Comparison of ENCODE assay signal across 23 cellular contexts in the genomic region with DNA sequence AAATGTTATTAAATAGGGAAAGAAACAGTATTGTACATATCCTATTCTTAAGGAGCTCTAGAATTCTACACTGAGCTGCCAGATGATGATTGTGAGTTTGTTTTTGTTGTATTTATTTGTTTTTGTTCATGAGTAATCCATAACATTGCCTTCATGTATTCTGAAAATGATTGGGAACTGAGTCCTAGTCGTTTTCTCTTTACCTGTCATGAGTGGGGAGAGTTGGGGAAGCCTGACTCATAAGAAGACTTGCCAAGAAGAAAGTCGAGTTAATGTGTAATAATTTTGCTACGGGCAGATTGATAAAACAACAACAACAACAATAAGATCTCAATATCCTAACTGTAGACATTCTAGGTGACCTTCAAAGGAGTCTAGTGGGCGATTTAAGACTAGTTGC.
DNase-seq lines count a peak whose midpoint lies in the region; ATAC-seq, FAIRE-seq and TF ChIP-seq lines count a peak whose summit lies in the region.
"Had no signal": no experiment of that assay in that cellular context is flagged by ENCODE, and none has a peak within 500 bp of the region (broad histone marks: within the 10 kb centered on the region; RNA-seq: fewer than 3 reads in every experiment).

No MANE protein-coding gene starts in this region.

- H3K4me2 ChIP-seq in neural progenitor cell: no peak overlapping the region

- peak; percentile 86 for FAIRE-seq in GM18507 (lab: Jason Lieb, UNC)
- FAIRE-seq: K562, kidney, small intestine had no signal

- 88 to 100% methylated on average over 1 to 2 of the region's 4 CpGs for WGBS in endodermal cell (ENCODE audit: insufficient coverage in 1 of 2, insufficient read length in 1 of 2), 2 experiments

- H3K36me3 ChIP-seq in CD4-positive, alpha-beta memory T cell (ENCODE audit: insufficient read depth, low read length): no peaks in the 10 kb centered on the region
- H3K36me3 ChIP-seq in Panc1 (ENCODE audit: control insufficient read depth, insufficient read depth, low read length) (no peaks in the 10 kb centered on the region), endodermal cell (ENCODE audit: control insufficient read depth, insufficient read depth, low read length) (no peaks in the 10 kb centered on the region), neural progenitor cell (no peaks in the 10 kb centered on the region)

- ATAC-seq in Panc1: peak; percentile 69
- ATAC-seq: body of pancreas; K562; stimulated activated naive B cell treated with anti-CD40 and anti-IgM and Interleukin-4, amounts not matched to agents 10 μg/mL and 1 μg/mL and 100 μg/mL, for 72 hours had no signal

- peaks cover 34 to 52% (median 38%) of the 10 kb centered on the region in 4 donors for H3K4me1 Mint-ChIP-seq in CD4-positive, alpha-beta memory T cell
- peaks cover 9% of the 10 kb centered on the region for H3K4me1 Mint-ChIP-seq in endodermal cell
- peaks cover 9% of the 10 kb centered on the region for H3K4me1 Mint-ChIP-seq in neural progenitor cell
- H3K4me1 Mint-ChIP-seq: H9; stimulated activated naive B cell treated with anti-CD40 and anti-IgM and Interleukin-4, amounts not matched to agents 10 μg/mL and 1 μg/mL and 100 μg/mL, for 72 hours had no signal

- H4K20me1 ChIP-seq in neural progenitor cell (ENCODE audit: low read depth): no peaks in the 10 kb centered on the region

- POLR2A ChIA-PET in CD4-positive, alpha-beta memory T cell (lab: Charles Lee; ENCODE audit: partially characterized antibody): interaction anchor here (1.0 to 1.3 kb wide), 2 partner anchors 10 to 32 kb away, joined by 3 to 4 read pairs; no protein-coding TSS in a partner anchor
- POLR2A ChIA-PET in Panc1 (lab: Charles Lee): no interaction called here

- no peaks in the 10 kb centered on the region for H3F3A ChIP-seq in neural progenitor cell (ENCODE audit: low read depth)

- no peaks in the 10 kb centered on the region for H3K27me3 Mint-ChIP-seq in CD4-positive, alpha-beta memory T cell
- no peaks in the 10 kb centered on the region for H3K27me3 Mint-ChIP-seq in endodermal cell (ENCODE audit: insufficient read depth)
- H3K27me3 Mint-ChIP-seq in neural progenitor cell (ENCODE audit: insufficient read depth, low read depth): peaks cover 2% of the 10 kb centered on the region
- H3K27me3 Mint-ChIP-seq: activated naive CD8-positive, alpha-beta T cell treated with anti-CD3 and anti-CD28 coated beads, Interleukin-2, amount 10 ng/mL, durations not matched to agents 7 days and 5 days; stimulated activated naive B cell treated with anti-CD40 and anti-IgM and Interleukin-4, amounts not matched to agents 10 μg/mL and 1 μg/mL and 100 μg/mL, for 72 hours had no signal

- in situ Hi-C loops in Panc1 (cut with HindIII; ENCODE audit: low pct_unique_long_range_greater_than_20kb, low sequenced_read_pairs): no loop called here

- no peaks in the 10 kb centered on the region for H3K27me3 ChIP-seq in CD4-positive, alpha-beta memory T cell (ENCODE audit: insufficient read depth, low read length)
- no peaks in the 10 kb centered on the region for H3K27me3 ChIP-seq in Panc1 (ENCODE audit: control insufficient read depth, insufficient read depth, low read length)
- no peaks in the 10 kb centered on the region for H3K27me3 ChIP-seq in endodermal cell (ENCODE audit: control insufficient read depth, insufficient read depth, low read length, poor library complexity, severe bottlenecking)
- no peaks in the 10 kb centered on the region for H3K27me3 ChIP-seq in neural progenitor cell
- H3K27me3 ChIP-seq: body of pancreas had no signal

- no peak for TF ChIP-seq CTCF in Panc1 (IDR thresholded peaks at IDR 0.05)
- TF ChIP-seq CTCF in fibroblast of villous mesenchyme (IDR thresholded peaks at IDR 0.05; ENCODE audit: insufficient read depth, low read depth, low read length): no peak
- TF ChIP-seq CTCF in endodermal cell (conservative IDR thresholded peaks at IDR 0.05): no peak
- no peak for TF ChIP-seq CTCF in neural progenitor cell (IDR thresholded peaks at IDR 0.05)

- no peak overlapping the region for H2AFZ ChIP-seq in neural progenitor cell (replicated peaks)

- peak overlapping the region in 6 of 7 donors; percentile 12 to 83 (median 55) for H3K27ac Mint-ChIP-seq in CD4-positive, alpha-beta memory T cell
- H3K27ac Mint-ChIP-seq in endodermal cell (no peak overlapping the region), neural progenitor cell (no peak overlapping the region)
- H3K27ac Mint-ChIP-seq: activated naive CD8-positive, alpha-beta T cell treated with anti-CD3 and anti-CD28 coated beads, Interleukin-2, amount 10 ng/mL, durations not matched to agents 7 days and 5 days; H9; stimulated activated naive B cell treated with anti-CD40 and anti-IgM and Interleukin-4, amounts not matched to agents 10 μg/mL and 1 μg/mL and 100 μg/mL, for 72 hours had no signal

- H3K9ac ChIP-seq in endodermal cell (ENCODE audit: extremely low read depth, low read length, poor library complexity, severe bottlenecking) (no peak overlapping the region), neural progenitor cell (no peak overlapping the region)

- H3K9me3 ChIP-seq in CD4-positive, alpha-beta memory T cell (ENCODE audit: control insufficient read depth in 1 of 2, low read length in 2 of 2): no peaks in the 10 kb centered on the region
- H3K9me3 ChIP-seq in Panc1 (ENCODE audit: control insufficient read depth, insufficient read depth, low read depth, low read length) (no peaks in the 10 kb centered on the region), endodermal cell (ENCODE audit: control insufficient read depth, low read length) (peaks cover 5% of the 10 kb centered on the region), neural progenitor cell (ENCODE audit: low read depth) (no peaks in the 10 kb centered on the region)
- H3K9me3 ChIP-seq: body of pancreas had no signal

- no peak overlapping the region for H3K27ac ChIP-seq in CD4-positive, alpha-beta memory T cell (ENCODE audit: low read depth, low read length)
- peak overlapping the region; percentile 15; the same call in 1 of the 2 replicates for H3K27ac ChIP-seq in Panc1 (ENCODE audit: low read length)
- H3K27ac ChIP-seq in endodermal cell (ENCODE audit: low read depth, low read length): no peak overlapping the region
- H3K27ac ChIP-seq in neural progenitor cell: no peak overlapping the region
- H3K27ac ChIP-seq: body of pancreas, VCaP had no signal

- intact Hi-C loops in CD4-positive, alpha-beta memory T cell (cut with micrococcal nuclease): no loop called here
- intact Hi-C loops in Panc1 (cut with micrococcal nuclease; ENCODE audit: unreplicated experiment): no loop called here

- peak overlapping the region in 2 of 8 donors; percentile 2 to 37 for H3K4me3 Mint-ChIP-seq in CD4-positive, alpha-beta memory T cell
- H3K4me3 Mint-ChIP-seq in endodermal cell (no peak overlapping the region), neural progenitor cell (no peak overlapping the region)
- H3K4me3 Mint-ChIP-seq: activated naive CD8-positive, alpha-beta T cell treated with anti-CD3 and anti-CD28 coated beads, Interleukin-2, amount 10 ng/mL, durations not matched to agents 7 days and 5 days; H9; stimulated activated naive B cell treated with anti-CD40 and anti-IgM and Interleukin-4, amounts not matched to agents 10 μg/mL and 1 μg/mL and 100 μg/mL, for 72 hours had no signal

- H3K4me1 ChIP-seq in CD4-positive, alpha-beta memory T cell (ENCODE audit: insufficient read depth, low read length): peaks cover 33% of the 10 kb centered on the region
- H3K4me1 ChIP-seq in Panc1 (ENCODE audit: control insufficient read depth, insufficient read depth, low read length) (0 out of 2 replicates have a peak, but pooled peaks cover 4% of the 10 kb centered on the region), endodermal cell (ENCODE audit: control insufficient read depth, insufficient read depth, low read length) (no peaks in the 10 kb centered on the region), neural progenitor cell (no peaks in the 10 kb centered on the region)

- CTCF ChIA-PET in CD4-positive, alpha-beta memory T cell (lab: Charles Lee; ENCODE audit: partially characterized antibody): no interaction called here
- CTCF ChIA-PET in Panc1 (lab: Charles Lee): no interaction called here

- no peak for DNase-seq in CD4-positive, alpha-beta memory T cell
- DNase-seq in GM18507 (ENCODE audit: extremely low spot score, insufficient read length, low read depth): no peak
- DNase-seq in Panc1 (ENCODE audit: low read depth, low spot score): no peak
- peak; percentile 47 for DNase-seq in fibroblast of villous mesenchyme (ENCODE audit: low read depth)
- DNase-seq in RKO (ENCODE audit: low spot score): no peak
- no peak for DNase-seq in endodermal cell
- DNase-seq in neural progenitor cell (ENCODE audit: low spot score): no peak
- DNase-seq: activated naive CD8-positive, alpha-beta T cell treated with anti-CD3 and anti-CD28 coated beads, Interleukin-2, amount 10 ng/mL, durations not matched to agents 7 days and 5 days; activated T-cell treated with anti-CD3 and anti-CD28 coated beads, Interleukin-2, amount 50 U/mL, for 1 hour; body of pancreas; DND-41; effector CD8-positive, alpha-beta T cell; H9; kidney; MM.1S; NCI-H1436; NCI-H526 treated with DMSO at 0.1 percent for 48 hours; occipital lobe; RPMI8226; small intestine; stimulated activated naive B cell treated with anti-CD40 and anti-IgM and Interleukin-4, amounts not matched to agents 10 μg/mL and 1 μg/mL and 100 μg/mL, for 72 hours had no signal

- BruUV-seq in Panc1 (replicated peaks; lab: Mats Ljungman, UMichigan): no TSS peak

- H3K4me3 ChIP-seq in CD4-positive, alpha-beta memory T cell (ENCODE audit: low read length in 2 of 2): no peak overlapping the region
- H3K4me3 ChIP-seq in Panc1 (ENCODE audit: low read depth in 2 of 2, low read length in 2 of 2): no peak overlapping the region
- no peak overlapping the region for H3K4me3 ChIP-seq in fibroblast of villous mesenchyme (ENCODE audit: low read depth, low read length)
- no peak overlapping the region for H3K4me3 ChIP-seq in endodermal cell (ENCODE audit: low read length)
- no peak overlapping the region for H3K4me3 ChIP-seq in neural progenitor cell
- H3K4me3 ChIP-seq: body of pancreas, K562 had no signal

- H3K36me3 Mint-ChIP-seq in CD4-positive, alpha-beta memory T cell: peaks cover 3 to 21% of the 10 kb centered on the region in 2 donors
- H3K36me3 Mint-ChIP-seq in endodermal cell (ENCODE audit: low read depth) (no peaks in the 10 kb centered on the region), neural progenitor cell (no peaks in the 10 kb centered on the region)

- H3K79me2 ChIP-seq in neural progenitor cell (ENCODE audit: low read depth): no peaks in the 10 kb centered on the region

- peaks cover 0 to 6% (median 2%) of the 10 kb centered on the region in 8 donors for H3K9me3 Mint-ChIP-seq in CD4-positive, alpha-beta memory T cell
- peaks cover 2% of the 10 kb centered on the region for H3K9me3 Mint-ChIP-seq in endodermal cell
- peaks cover 10% of the 10 kb centered on the region for H3K9me3 Mint-ChIP-seq in neural progenitor cell
- H3K9me3 Mint-ChIP-seq: H9 had no signal

Comparison
In these comparisons a context has a peak if more than half of its experiments do, and no peak if none do; other contexts are left out.
1. H3K27ac Mint-ChIP-seq: peak in CD4-positive, alpha-beta memory T cell (6 of 7); none in endodermal cell (single experiment) and neural progenitor cell (single experiment).